ENCODE assay signal across 14 cellular contexts in the genomic region with DNA sequence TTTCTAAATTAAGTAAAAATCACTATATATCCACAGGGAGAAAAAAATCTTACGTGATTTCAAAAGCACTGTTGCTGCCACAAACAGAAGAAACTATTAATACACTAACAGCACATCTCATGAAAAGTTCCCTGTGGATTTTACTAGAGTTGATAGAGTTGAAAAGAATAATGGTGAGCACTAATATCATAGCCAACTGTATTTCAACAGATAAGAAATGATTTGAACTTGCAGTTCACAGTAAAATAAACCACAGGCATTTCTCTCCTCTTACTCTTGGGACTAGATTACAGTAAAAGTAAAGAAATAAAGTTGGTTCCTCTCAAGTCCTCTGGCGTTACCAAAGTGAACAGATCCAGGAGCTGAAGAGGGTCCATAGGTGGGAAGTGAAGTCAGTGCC.
"Had no signal": no experiment of that assay in that cellular context is flagged by ENCODE, and none has a peak within 500 bp of the region (broad histone marks: within the 10 kb centered on the region; RNA-seq: fewer than 3 reads in every experiment).

No MANE protein-coding gene starts in this region.

- H3K4me1 ChIP-seq: colonic mucosa, esophagus squamous epithelium had no signal

- ATAC-seq: activated CD4-positive, CD25-positive, alpha-beta regulatory T cell treated with anti-CD3 and anti-CD28 coated beads, Interleukin-2, amount 50 U/mL, for 24 hours; heart left ventricle; left cardiac atrium; lower lobe of right lung had no signal

- H3K27ac ChIP-seq: colonic mucosa, esophagus squamous epithelium, lower lobe of right lung had no signal

- H3K27ac Mint-ChIP-seq: activated T-helper 2 cell treated with anti-CD3 and anti-CD28 coated beads, Interferon-gamma antibody, Interleukin-2, Interleukin-4, amounts not matched to agents 10 μg/mL and 5 μg/mL and 100 μg/mL, durations not matched to agents 14 hours and 24 hours and 36 hours had no signal

- DNase-seq: activated CD4-positive, alpha-beta T cell treated with anti-CD3 and anti-CD28 coated beads, Interleukin-2, amount 50 U/mL, for 4 hours; activated naive CD4-positive, alpha-beta T cell treated with anti-CD3 and anti-CD28 coated beads, Interleukin-2, amount 50 U/mL, for 16 hours; activated T-cell treated with anti-CD3 and anti-CD28 coated beads for 4 hours; colonic mucosa; esophagus squamous epithelium; foreskin melanocyte; heart left ventricle; left cardiac atrium; lower lobe of right lung; stimulated activated CD4-positive, alpha-beta T cell treated with anti-CD3 and anti-CD28 coated beads, Interleukin-12 subunit alpha, Interleukin-12 subunit beta, amount 100 ng/mL, for 4 hours; stimulated activated CD4-positive, alpha-beta T cell treated with anti-CD3 and anti-CD28 coated beads, Interleukin-2, amount 100 ng/mL, for 24 hours; T-helper 2 cell had no signal

- H3K4me3 ChIP-seq: colonic mucosa, esophagus squamous epithelium, heart left ventricle, lower lobe of right lung had no signal

- H3K9me3 ChIP-seq: colonic mucosa, esophagus squamous epithelium had no signal

- H3K36me3 ChIP-seq: colonic mucosa, heart left ventricle, lower lobe of right lung had no signal

- H3K27me3 ChIP-seq: colonic mucosa, esophagus squamous epithelium, heart left ventricle had no signal
